In genomic region chr15:74543583-74543982, GRCh38 we compare ENCODE assay signal across 9 cellular contexts. TPM values are rescaled to one million over a fixed set of nuclear protein-coding genes. Genes with fewer than 3 reads are reported as not detected.
DNase-seq lines count a peak whose midpoint lies in the region; ATAC-seq and TF ChIP-seq lines count a peak whose summit lies in the region.
"Had no signal": no experiment of that assay in that cellular context is flagged by ENCODE, and none has a peak within 500 bp of the region (broad histone marks: within the 10 kb centered on the region; RNA-seq: fewer than 3 reads in every experiment).

No MANE protein-coding gene starts in this region.

- intact Hi-C loops in CD8-positive, alpha-beta T cell (cut with DNase I, micrococcal nuclease): loop anchor here (1.0 to 10.0 kb wide), 9 partner anchors 56 to 1299 kb away; partner anchors contain the start of genes PML (in 2 of the 2), SIN3A (in 2 of the 2), MAN2C1 (in 1 of the 2) and STOML1 (in 1 of the 2)
- intact Hi-C loops in head of caudate nucleus (cut with DNase I): loop anchor here (5.0 kb wide), 1 partner anchor 81 kb away; the partner anchor contains the start of gene UBL7

- no peaks in the 10 kb centered on the region for H3K27me3 ChIP-seq in CD8-positive, alpha-beta T cell (ENCODE audit: insufficient read depth, low read length)
- H3K27me3 ChIP-seq in Karpas-422 (ENCODE audit: low read length): 0 out of 2 replicates have a peak, but pooled peaks cover 3% of the 10 kb centered on the region
- no peaks in the 10 kb centered on the region for H3K27me3 ChIP-seq in kidney epithelial cell (ENCODE audit: control insufficient read depth, insufficient read depth, low read length)
- no peaks in the 10 kb centered on the region for H3K27me3 ChIP-seq in H7 (ENCODE audit: control insufficient read depth, insufficient read depth, low read length)

- no peaks in the 10 kb centered on the region for H3K79me2 ChIP-seq in Karpas-422 (ENCODE audit: low read length)
- H3K79me2 ChIP-seq: parathyroid adenoma had no signal

- peaks cover 51% of the 10 kb centered on the region for H4K20me1 ChIP-seq in Karpas-422 (ENCODE audit: insufficient read depth, low read depth, low read length)

- peak overlapping the region; percentile 90 for H3K4me2 ChIP-seq in Karpas-422 (ENCODE audit: low read depth, low read length, poor library complexity, severe bottlenecking)

- no peaks in the 10 kb centered on the region for H3K9me3 Mint-ChIP-seq in CD8-positive, alpha-beta T cell
- H3K9me3 Mint-ChIP-seq in mesothelial cell of epicardium: no peaks in the 10 kb centered on the region

- no peaks in the 10 kb centered on the region for H3K36me3 ChIP-seq in CD8-positive, alpha-beta T cell (ENCODE audit: insufficient read depth, low read length)
- H3K36me3 ChIP-seq in Karpas-422 (ENCODE audit: insufficient read depth, low read length) (peaks cover 9% of the 10 kb centered on the region; the same call in 1 of the 2 replicates), kidney epithelial cell (ENCODE audit: control insufficient read depth, insufficient read depth, low read length) (no peaks in the 10 kb centered on the region), H7 (replicated peaks; ENCODE audit: control insufficient read depth, insufficient read depth, low read length) (peaks cover 18% of the 10 kb centered on the region)

- peak; percentile 55 for TF ChIP-seq CTCF in CD8-positive, alpha-beta T cell (IDR thresholded peaks at IDR 0.05)
- TF ChIP-seq CTCF in kidney epithelial cell (IDR thresholded peaks at IDR 0.05; ENCODE audit: insufficient read depth, low read length, poor library complexity, severe bottlenecking): peak; percentile 47
- TF ChIP-seq CTCF in mesothelial cell of epicardium (IDR thresholded peaks at IDR 0.05; ENCODE audit: unreplicated experiment): no peak

- H3K27ac ChIP-seq in CD8-positive, alpha-beta T cell (ENCODE audit: low read depth, low read length): no peak overlapping the region
- no peak overlapping the region for H3K27ac ChIP-seq in Karpas-422 (ENCODE audit: low read length)
- H3K27ac ChIP-seq: parathyroid adenoma had no signal

- ATAC-seq in CD8-positive, alpha-beta T cell: peak; percentile 10
- no peak for ATAC-seq in GM21619 (IDR thresholded peaks at IDR 0.05; ENCODE audit: unreplicated experiment)

- no peak overlapping the region for H3K9ac ChIP-seq in Karpas-422 (ENCODE audit: low read length)
- H3K9ac ChIP-seq: parathyroid adenoma had no signal

- H3K27ac Mint-ChIP-seq in CD8-positive, alpha-beta T cell: peak overlapping the region; percentile 73
- no peak overlapping the region for H3K27ac Mint-ChIP-seq in mesothelial cell of epicardium

- peak in 5 of 7 experiments; percentile 6 to 51 (median 41) for DNase-seq in CD8-positive, alpha-beta T cell
- peak; percentile 62 for DNase-seq in Karpas-422
- peak; percentile 33 to 48 for DNase-seq in activated T-cell treated with anti-CD3 and anti-CD28 coated beads, Interleukin-2, amount 50 U/mL, for 48 hours
- DNase-seq in kidney epithelial cell (ENCODE audit: low read depth): no peak
- DNase-seq in H7: no peak
- no peak for DNase-seq in mesothelial cell of epicardium (ENCODE audit: low spot score in 2 of 2, unreplicated experiment in 2 of 2)
- no peak for DNase-seq in head of caudate nucleus

- H3K4me3 Mint-ChIP-seq in CD8-positive, alpha-beta T cell: peak overlapping the region; percentile 92
- H3K4me3 Mint-ChIP-seq in mesothelial cell of epicardium: no peak overlapping the region

- H3K27me3 Mint-ChIP-seq in CD8-positive, alpha-beta T cell (ENCODE audit: low read depth): no peaks in the 10 kb centered on the region
- H3K27me3 Mint-ChIP-seq in mesothelial cell of epicardium (ENCODE audit: low read depth): peaks cover 19% of the 10 kb centered on the region

- H2AFZ ChIP-seq in Karpas-422 (ENCODE audit: low read length): no peak overlapping the region
- H2AFZ ChIP-seq: parathyroid adenoma had no signal

- CTCF ChIA-PET in CD8-positive, alpha-beta T cell (lab: Charles Lee): no interaction called here

- H3K4me1 ChIP-seq in CD8-positive, alpha-beta T cell (ENCODE audit: insufficient read depth, low read length): peaks cover 63% of the 10 kb centered on the region
- H3K4me1 ChIP-seq in Karpas-422 (ENCODE audit: low read length): peaks cover 41% of the 10 kb centered on the region

- H3K36me3 Mint-ChIP-seq in CD8-positive, alpha-beta T cell: peaks cover 34% of the 10 kb centered on the region
- peaks cover 6% of the 10 kb centered on the region for H3K36me3 Mint-ChIP-seq in mesothelial cell of epicardium

- H3K4me1 Mint-ChIP-seq in CD8-positive, alpha-beta T cell (ENCODE audit: low read depth): peaks cover 78% of the 10 kb centered on the region
- H3K4me1 Mint-ChIP-seq in mesothelial cell of epicardium: peaks cover 56% of the 10 kb centered on the region

- no peaks in the 10 kb centered on the region for H3K9me3 ChIP-seq in CD8-positive, alpha-beta T cell (ENCODE audit: low read length)
- H3K9me3 ChIP-seq in Karpas-422 (ENCODE audit: low read length): no peaks in the 10 kb centered on the region

- no peaks in the 10 kb centered on the region for H3K9me2 ChIP-seq in Karpas-422 (replicated peaks; ENCODE audit: insufficient read depth, low read length)

- H3K4me3 ChIP-seq in CD8-positive, alpha-beta T cell (ENCODE audit: low read depth, low read length): no peak overlapping the region
- H3K4me3 ChIP-seq in Karpas-422 (ENCODE audit: low read length) (no peak overlapping the region), kidney epithelial cell (ENCODE audit: low read depth, low read length) (no peak overlapping the region), H7 (ENCODE audit: insufficient read depth, low read depth, low read length) (no peak overlapping the region)

- POLR2A ChIA-PET in CD8-positive, alpha-beta T cell (lab: Charles Lee): no interaction called here

RNA-seq across cellular contexts. Expression of gene ARID3B, which starts 2.6 kb away (rescaled TPM):
- 10 to 100 TPM; 35.2 to 38.7 TPM for total RNA-seq in CD8-positive, alpha-beta T cell
- total RNA-seq in Karpas-422 (2014; rRNA removed; shearing (Covaris generic); ENCODE audit: low replicate concordance): 9.6 and 17.7 TPM in 2 replicates
- 13.1 and 13.4 TPM in 2 replicates for total RNA-seq in kidney epithelial cell
- total RNA-seq in H7 (2014; rRNA removed; shearing (Covaris generic)): 65.9 and 68.0 TPM in 2 replicates
- 18.0 to 22.1 TPM (median 19.6 TPM) in 3 replicates for total RNA-seq in mesothelial cell of epicardium

Comparison
In these comparisons a context has a peak if more than half of its experiments do, and no peak if none do; other contexts are left out.
1. DNase-seq: peak in CD8-positive, alpha-beta T cell (5 of 7), Karpas-422 (single experiment) and activated T-cell treated with anti-CD3 and anti-CD28 coated beads, Interleukin-2, amount 50 U/mL, for 48 hours (2 of 2); none in kidney epithelial cell (single experiment), H7 (single experiment), mesothelial cell of epicardium (0 of 2) and head of caudate nucleus (0 of 42).